ENCODE assay signal across 8 cellular contexts in the genomic region with DNA sequence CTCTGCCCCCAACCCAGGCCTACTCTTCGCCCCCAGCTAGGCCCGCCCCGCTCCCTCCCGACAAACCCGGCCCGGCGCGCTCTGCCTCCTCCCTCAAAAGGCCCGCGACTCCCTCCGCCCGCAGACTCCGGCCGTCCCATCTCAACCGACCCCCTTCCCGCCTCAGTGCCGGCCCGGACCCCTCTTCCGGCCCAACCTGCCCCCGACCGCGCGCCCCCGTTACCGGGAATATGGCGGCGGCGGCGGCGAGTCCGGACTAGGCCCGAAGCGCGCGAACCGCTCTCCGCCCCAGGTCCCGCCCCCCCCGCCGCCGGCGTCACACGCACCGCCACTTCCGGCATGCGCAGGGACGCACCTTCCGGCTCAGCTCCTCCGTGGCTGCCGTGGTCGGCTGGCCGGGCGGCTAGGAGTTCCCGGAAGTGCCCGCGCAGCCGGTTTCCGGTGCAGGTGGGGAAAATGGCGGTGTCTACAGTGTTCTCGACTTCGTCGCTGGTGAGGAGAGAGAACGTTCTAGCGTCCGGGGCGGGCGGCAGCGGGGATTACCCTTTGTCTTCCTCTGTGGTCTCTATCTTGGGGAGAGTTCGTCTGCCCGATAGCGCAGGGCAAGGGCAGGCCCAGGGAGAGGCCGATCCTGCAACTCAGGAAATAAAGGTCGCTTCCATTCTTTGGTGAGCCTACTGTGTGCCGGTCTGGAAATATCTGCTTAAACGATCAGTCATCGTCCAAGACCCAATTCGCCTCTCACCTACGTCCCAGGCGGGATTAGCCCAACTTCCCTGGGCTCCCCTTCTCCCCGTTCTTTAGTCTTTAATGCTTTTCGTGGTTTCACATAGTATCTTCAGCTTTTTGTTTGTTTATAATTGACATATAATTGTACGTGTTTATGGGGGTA.
DNase-seq lines count a peak whose midpoint lies in the region; ATAC-seq and FAIRE-seq lines count a peak whose summit lies in the region.

A gene with protein sequence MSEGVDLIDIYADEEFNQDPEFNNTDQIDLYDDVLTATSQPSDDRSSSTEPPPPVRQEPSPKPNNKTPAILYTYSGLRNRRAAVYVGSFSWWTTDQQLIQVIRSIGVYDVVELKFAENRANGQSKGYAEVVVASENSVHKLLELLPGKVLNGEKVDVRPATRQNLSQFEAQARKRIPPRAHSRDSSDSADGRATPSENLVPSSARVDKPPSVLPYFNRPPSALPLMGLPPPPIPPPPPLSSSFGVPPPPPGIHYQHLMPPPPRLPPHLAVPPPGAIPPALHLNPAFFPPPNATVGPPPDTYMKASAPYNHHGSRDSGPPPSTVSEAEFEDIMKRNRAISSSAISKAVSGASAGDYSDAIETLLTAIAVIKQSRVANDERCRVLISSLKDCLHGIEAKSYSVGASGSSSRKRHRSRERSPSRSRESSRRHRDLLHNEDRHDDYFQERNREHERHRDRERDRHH (minus strand): TSS at position 285 of the 892 bp plus-strand sequence. CDS start 740 bp downstream, outside the sequence.
A gene (plus strand): TSS at position 434 of the 892 bp plus-strand sequence. CDS start 23 bp downstream, at position 457.

- FAIRE-seq in HTR-8/SVneo (lab: Jason Lieb, UNC) = peak; percentile 54

- H3K9me3 ChIP-seq in effector memory CD4-positive, alpha-beta T cell (ENCODE audit: control insufficient read depth, low read length) = no peaks in the 10 kb centered on the region

- peaks cover 32% of the 10 kb centered on the region for H3K36me3 ChIP-seq in effector memory CD4-positive, alpha-beta T cell (ENCODE audit: control insufficient read depth, insufficient read depth, low read length)

- DNase-seq in COLO668 (lab: John Stamatoyannopoulos, UW; ENCODE audit: unreplicated experiment) = peak; percentile 98
- DNase-seq in HTR-8/SVneo (ENCODE audit: insufficient read length, low spot score) = peak; percentile 94
- peak; percentile 92 for DNase-seq in NOMO-1 treated with DMSO at 0.1 percent for 48 hours (lab: John Stamatoyannopoulos, UW; ENCODE audit: unreplicated experiment)
- DNase-seq in activated CD8-positive, alpha-beta memory T cell treated with anti-CD3 and anti-CD28 coated beads for 4 hours (ENCODE audit: low read depth in 2 of 2) = peak; percentile 93 to 97
- DNase-seq in effector memory CD4-positive, alpha-beta T cell = peak; percentile 96 to 97 (median 96)
- peak; percentile 96 for DNase-seq in medulla oblongata (ENCODE audit: extremely low spot score)
- peak; percentile 96 to 97 (median 96) for DNase-seq in stimulated activated CD4-positive, alpha-beta T cell treated with anti-CD3 and anti-CD28 coated beads, TNF-alpha, amount 100 ng/mL, for 48 hours (ENCODE audit: low read depth in 3 of 3)

- H3K4me3 ChIP-seq in effector memory CD4-positive, alpha-beta T cell (ENCODE audit: insufficient read depth, low read depth, low read length, poor library complexity, severe bottlenecking) = peak within 1 kb of the TSS; percentile 74

- peak; percentile 88 for ATAC-seq in GM21360 (IDR thresholded peaks at IDR 0.05; ENCODE audit: unreplicated experiment)

- H3K27me3 ChIP-seq in effector memory CD4-positive, alpha-beta T cell (replicated peaks; ENCODE audit: control insufficient read depth, insufficient read depth, low read length, poor library complexity, severe bottlenecking) = no peaks in the 10 kb centered on the region

- peak within 1 kb of the TSS; percentile 97 for H3K27ac ChIP-seq in effector memory CD4-positive, alpha-beta T cell (ENCODE audit: insufficient read depth, low read length, poor library complexity, severe bottlenecking)

- peaks cover 17% of the 10 kb centered on the region for H3K4me1 ChIP-seq in effector memory CD4-positive, alpha-beta T cell (ENCODE audit: control insufficient read depth, insufficient read depth, low read length, poor library complexity, severe bottlenecking)

Comparison
In these comparisons a context has a peak if more than half of its experiments do, and no peak if none do; other contexts are left out.
1. Peak in every context shown above with its lines: DNase-seq, ATAC-seq, H3K4me3 ChIP-seq and H3K27ac ChIP-seq.